In the genomic region with DNA sequence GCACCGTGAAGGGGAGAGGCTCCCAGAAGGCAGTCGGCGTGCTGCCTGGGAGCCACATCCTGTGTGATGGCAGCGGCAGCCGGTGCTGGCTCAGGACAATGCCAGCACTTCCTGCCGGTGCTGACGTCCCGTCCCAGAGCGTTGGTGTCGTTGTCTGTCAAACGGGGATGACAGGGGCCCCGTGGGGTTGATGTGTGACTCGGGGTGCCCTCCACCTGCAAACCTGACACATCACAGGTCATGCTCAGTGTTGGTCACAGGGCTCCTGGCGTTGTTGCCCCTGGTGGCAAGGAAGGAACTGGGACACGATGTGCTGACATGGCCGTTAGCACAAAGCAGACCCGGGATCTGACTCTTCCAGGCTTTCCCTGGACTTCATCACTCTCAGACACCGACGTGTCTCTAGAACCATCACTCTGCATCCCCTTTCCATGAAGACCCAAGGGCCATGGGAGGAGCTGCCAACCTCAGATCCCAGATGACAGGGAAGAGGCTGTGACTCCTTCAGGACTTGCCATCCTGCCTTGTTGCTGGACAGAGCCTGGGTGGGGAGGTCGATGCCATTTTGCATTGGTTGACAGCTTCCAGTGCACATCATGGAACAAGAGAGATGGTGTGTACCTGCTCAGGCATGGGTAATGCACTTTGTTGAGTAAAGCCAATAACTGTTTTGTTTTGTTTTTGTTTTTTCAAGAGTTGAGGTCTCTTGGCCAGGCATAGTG, we compare ENCODE assay signal across 10 cellular contexts. TPM values are rescaled to one million over a fixed set of nuclear protein-coding genes. Genes with fewer than 3 reads are reported as not detected.
DNase-seq lines count a peak whose midpoint lies in the region; ATAC-seq, FAIRE-seq and TF ChIP-seq lines count a peak whose summit lies in the region.
"Had no signal": no experiment of that assay in that cellular context is flagged by ENCODE, and none has a peak within 500 bp of the region (broad histone marks: within the 10 kb centered on the region; RNA-seq: fewer than 3 reads in every experiment).

No MANE protein-coding gene starts in this region.

- no peak overlapping the region for H2BK12ac ChIP-seq in neuronal stem cell (ENCODE audit: low read length)
- H2BK12ac ChIP-seq in mesenchymal stem cell (ENCODE audit: low read length in 2 of 2): no peak overlapping the region

- peak overlapping the region; percentile 27; the same call in 2 of the 3 replicates for H3K4me2 ChIP-seq in A549
- H3K4me2 ChIP-seq in neuronal stem cell (ENCODE audit: insufficient read depth, low read length, poor library complexity, severe bottlenecking): no peak overlapping the region
- no peak overlapping the region for H3K4me2 ChIP-seq in mesenchymal stem cell (ENCODE audit: low read length, poor library complexity, severe bottlenecking)

- H2BK5ac ChIP-seq in neuronal stem cell (ENCODE audit: low read length) (no peak overlapping the region), mesenchymal stem cell (ENCODE audit: low read depth, low read length, poor library complexity, severe bottlenecking) (no peak overlapping the region)

- H3K4me3 ChIP-seq in A549: no peak overlapping the region
- no peak overlapping the region for H3K4me3 ChIP-seq in neuronal stem cell (ENCODE audit: low read length in 2 of 2)
- no peak overlapping the region for H3K4me3 ChIP-seq in mesenchymal stem cell (ENCODE audit: insufficient read depth in 1 of 2, low read depth in 1 of 2, low read length in 2 of 2)

- POLR2A ChIA-PET in A549 (lab: Yijun Ruan, JAX): interaction anchor here (0.7 kb wide), 1 partner anchor 328 kb away, joined by 5 read pairs; no protein-coding TSS in a partner anchor

- TF ChIP-seq EP300 in A549 (IDR thresholded peaks at IDR 0.05): no peak

- H3K9ac ChIP-seq in neuronal stem cell (ENCODE audit: low read depth, low read length, poor library complexity) (peak overlapping the region; percentile 25), mesenchymal stem cell (ENCODE audit: low read length) (no peak overlapping the region)

- H3K18ac ChIP-seq in neuronal stem cell (ENCODE audit: low read length): peak overlapping the region; percentile 57
- H3K18ac ChIP-seq in mesenchymal stem cell (ENCODE audit: low read depth in 1 of 2, low read length in 2 of 2): no peak overlapping the region

- H3K79me1 ChIP-seq in neuronal stem cell (ENCODE audit: low read depth, low read length) (no peaks in the 10 kb centered on the region), mesenchymal stem cell (replicated peaks; ENCODE audit: low read length, poor library complexity, severe bottlenecking) (no peaks in the 10 kb centered on the region)

- H3K27me3 ChIP-seq in neuronal stem cell (ENCODE audit: control insufficient read depth in 3 of 3, insufficient read depth in 3 of 3, low read depth in 1 of 3, low read length in 3 of 3) (peaks cover 0 to 3% (median 0%) of the 10 kb centered on the region in 3 experiments), mesenchymal stem cell (ENCODE audit: control insufficient read depth in 1 of 2, insufficient read depth in 1 of 2, low read length in 2 of 2) (peaks cover 10 to 23% of the 10 kb centered on the region in 2 experiments)

- H3K14ac ChIP-seq in neuronal stem cell (ENCODE audit: low read length): no peak overlapping the region
- H3K14ac ChIP-seq in mesenchymal stem cell (ENCODE audit: low read length in 2 of 2): no peak overlapping the region

- DNase-seq in A549 (ENCODE audit: low read depth in 1 of 2, low spot score in 1 of 2) (peak; percentile 25 to 38), RPMI8226 (peak; percentile 66), neuronal stem cell (ENCODE audit: low spot score) (no peak), mesenchymal stem cell (no peak), D721Med (ENCODE audit: insufficient read length, low spot score) (no peak), NCI-H2227 (lab: John Stamatoyannopoulos, UW; ENCODE audit: unreplicated experiment) (no peak)
- peak; percentile 52 for DNase-seq in activated effector memory CD4-positive, alpha-beta T cell treated with Interleukin-2 at 50 U/mL for 16 hours
- DNase-seq: nucleus accumbens had no signal

- TF ChIP-seq CTCF in A549 (IDR thresholded peaks at IDR 0.05): no peak
- TF ChIP-seq CTCF in D721Med (IDR thresholded peaks at IDR 0.05; ENCODE audit: insufficient read depth, missing control alignments): no peak

- H3K9me3 ChIP-seq in A549 (no peaks in the 10 kb centered on the region), neuronal stem cell (replicated peaks in 1 of 2; ENCODE audit: control insufficient read depth in 2 of 2, insufficient read depth in 1 of 2, low read depth in 1 of 2, low read length in 2 of 2) (no peaks in the 10 kb centered on the region), mesenchymal stem cell (ENCODE audit: control insufficient read depth, low read length) (no peaks in the 10 kb centered on the region)

- no peak overlapping the region for H3K4ac ChIP-seq in neuronal stem cell (ENCODE audit: low read length)
- no peak overlapping the region for H3K4ac ChIP-seq in mesenchymal stem cell (ENCODE audit: low read depth in 1 of 2, low read length in 2 of 2)

- H2BK15ac ChIP-seq in neuronal stem cell (ENCODE audit: low read length) (no peak overlapping the region), mesenchymal stem cell (ENCODE audit: low read depth, poor library complexity, severe bottlenecking) (no peak overlapping the region)

- TF ChIP-seq RAD21 in A549 (conservative IDR thresholded peaks at IDR 0.05 in 1 of 2, IDR thresholded peaks at IDR 0.05 in 1 of 2): no peak

- H2AK5ac ChIP-seq in neuronal stem cell (ENCODE audit: low read depth, low read length) (no peak overlapping the region), mesenchymal stem cell (ENCODE audit: low read length, severe bottlenecking) (no peak overlapping the region)

- H4K8ac ChIP-seq in neuronal stem cell (ENCODE audit: low read depth, low read length) (no peak overlapping the region), mesenchymal stem cell (ENCODE audit: low read length) (no peak overlapping the region)

- no peak overlapping the region for H3K23ac ChIP-seq in neuronal stem cell (ENCODE audit: low read depth, low read length, poor library complexity)
- H3K23ac ChIP-seq in mesenchymal stem cell (ENCODE audit: low read length in 2 of 2): no peak overlapping the region

- H3K4me1 ChIP-seq in A549 (no peaks in the 10 kb centered on the region), neuronal stem cell (ENCODE audit: control insufficient read depth in 2 of 2, insufficient read depth in 1 of 2, low read depth in 1 of 2, low read length in 2 of 2) (no peaks in the 10 kb centered on the region), mesenchymal stem cell (ENCODE audit: control insufficient read depth, insufficient read depth, low read depth, low read length) (no peaks in the 10 kb centered on the region)

- H3K36me3 ChIP-seq in neuronal stem cell (replicated peaks in 1 of 2; ENCODE audit: control insufficient read depth in 2 of 2, insufficient read depth in 2 of 2, low read length in 2 of 2) (no peaks in the 10 kb centered on the region), mesenchymal stem cell (ENCODE audit: control insufficient read depth in 1 of 2, insufficient read depth in 2 of 2, low read depth in 1 of 2, low read length in 2 of 2) (no peaks in the 10 kb centered on the region)

- no peak overlapping the region for H4K91ac ChIP-seq in neuronal stem cell (ENCODE audit: low read depth, low read length, poor library complexity)
- no peak overlapping the region for H4K91ac ChIP-seq in mesenchymal stem cell (ENCODE audit: low read length)

- ATAC-seq in A549 (peak; percentile 64 to 66; a peak in 5 of 6 replicates), GM19035 (IDR thresholded peaks at IDR 0.05; ENCODE audit: unreplicated experiment) (no peak)

- TF ChIP-seq POLR2A in A549 (IDR thresholded peaks at IDR 0.05; ENCODE audit: low read length): no peak

- H2BK120ac ChIP-seq in neuronal stem cell (ENCODE audit: low read depth, low read length) (no peak overlapping the region), mesenchymal stem cell (ENCODE audit: low read depth, low read length) (no peak overlapping the region)

- WGBS in A549 (ENCODE audit: missing lambda C conversion rate): 24% methylated on average over 17 of the region's 20 CpGs
- no CpG with 5 or more reads among the region's 20 CpGs for WGBS in neuronal stem cell (ENCODE audit: extremely low coverage in 2 of 2, insufficient read length in 2 of 2, insufficient replicate concordance in 1 of 2), 2 donors
- 52% methylated on average over 20 of the region's 20 CpGs for WGBS in mesenchymal stem cell

- CTCF ChIA-PET in A549 (lab: Yijun Ruan, JAX): interaction anchor here (0.7 to 4.2 kb wide), 5 partner anchors 23 to 88 kb away, joined by 3 to 25 read pairs (median 5); no protein-coding TSS in a partner anchor

- no peak for FAIRE-seq in A549 (lab: Jason Lieb, UNC)
- FAIRE-seq in D721Med (lab: Jason Lieb, UNC): no peak

- H2AFZ ChIP-seq in neuronal stem cell (ENCODE audit: low read length) (peak overlapping the region; percentile 75), mesenchymal stem cell (ENCODE audit: low read depth, low read length) (no peak overlapping the region)

- H3K27ac ChIP-seq in A549 (0 out of 6 replicates have a peak overlapping the region, but pooled peaks of 1 of the 2 experiments have one; percentile 19), neuronal stem cell (replicated peaks; ENCODE audit: low read length) (no peak overlapping the region), mesenchymal stem cell (ENCODE audit: low read length, poor library complexity, severe bottlenecking) (no peak overlapping the region)
- H3K27ac ChIP-seq: C4-2B had no signal

TF ChIP-seq in A549, 52 proteins besides CTCF, POLR2A, EP300 and RAD21:
- TF ChIP-seq MAFK (IDR thresholded peaks at IDR 0.05; ENCODE audit: partially characterized antibody): peak; percentile 54
- no peak for TF ChIP-seq NR3C1 (IDR thresholded peaks at IDR 0.05)

RNA-seq across cellular contexts. Expression of a gene that starts 21.5 kb away (rescaled TPM):
- polyA plus RNA-seq in A549 (2011; rRNA removed): 0.08 TPM in 1 of 2 replicates, not detected in the other
- polyA plus RNA-seq in A549 (2012; cell fraction: cytosol; rRNA removed): 0.04 and 0.09 TPM in 2 replicates
- 0.05 and 0.06 TPM in 2 replicates for polyA plus RNA-seq in A549 (2012; cell fraction: nucleus; rRNA removed)
- polyA plus RNA-seq in A549 (2017; fragmentation: RNase III; extraction: RNeasy Plus Mini Kit Qiagen cat#74134 plus additional on column Dnase treatment): not detected in 3 replicates
- not detected in 2 replicates for polyA minus RNA-seq in A549 (2011; rRNA and poly(A)+ RNA removed)
- polyA plus RNA-seq in neuronal stem cell (2013, experiment 1 of 2): 4.2 TPM
- polyA plus RNA-seq in neuronal stem cell (2013, experiment 2 of 2): 4.1 TPM
- 0.17 TPM for polyA plus RNA-seq in mesenchymal stem cell (2013, experiment 1 of 2)
- polyA plus RNA-seq in mesenchymal stem cell (2013, experiment 2 of 2): 0.14 TPM

RNA-seq across cellular contexts. Expression of a gene that starts 34.7 kb away (rescaled TPM):
- polyA plus RNA-seq in A549 (2011; rRNA removed) (0.44 and 0.49 TPM in 2 replicates), A549 (2017; fragmentation: RNase III; extraction: RNeasy Plus Mini Kit Qiagen cat#74134 plus additional on column Dnase treatment) (0.33 to 0.65 TPM (median 0.50 TPM) in 3 replicates)
- 0.52 and 0.69 TPM in 2 replicates for polyA plus RNA-seq in A549 (2012; cell fraction: cytosol; rRNA removed)
- polyA plus RNA-seq in A549 (2012; cell fraction: nucleus; rRNA removed): 0.67 and 1.9 TPM in 2 replicates
- polyA minus RNA-seq in A549 (2011; rRNA and poly(A)+ RNA removed): 0.29 and 0.68 TPM in 2 replicates
- polyA plus RNA-seq in neuronal stem cell (2013, experiment 1 of 2): 2.7 TPM
- 2.5 TPM for polyA plus RNA-seq in neuronal stem cell (2013, experiment 2 of 2)
- polyA plus RNA-seq in mesenchymal stem cell (2013, experiment 1 of 2): 0.72 TPM
- polyA plus RNA-seq in mesenchymal stem cell (2013, experiment 2 of 2): 0.75 TPM

Comparison
In these comparisons a context has a peak if more than half of its experiments do, and no peak if none do; other contexts are left out.
1. DNase-seq: peak in A549 (2 of 2), RPMI8226 (single experiment) and activated effector memory CD4-positive, alpha-beta T cell treated with Interleukin-2 at 50 U/mL for 16 hours (single experiment); none in neuronal stem cell (single experiment), mesenchymal stem cell (single experiment), D721Med (single experiment) and NCI-H2227 (single experiment).